ENCODE assay signal across 1 cellular context in genomic region chr7:130668258-130669050, GRCh38.
TF ChIP-seq lines count a peak whose summit lies in the region.

COPG2 (minus strand) TSS chr7:130668748; CDS start chr7:130668668, 80 bp downstream.

TF ChIP-seq in Ishikawa, 13 proteins besides CTCF, POLR2A, EP300 and RAD21 (continued from another document):
- no peak for TF ChIP-seq FOXM1 (IDR thresholded peaks at IDR 0.05; ENCODE audit: borderline replicate concordance, low read depth)
- no peak for TF ChIP-seq YY1 (IDR thresholded peaks at IDR 0.05; ENCODE audit: low read depth)
